15 cellular contexts compared by ENCODE assay signal in genomic region chr18:27956001-27956400, GRCh38.
DNase-seq lines count a peak whose midpoint lies in the region; ATAC-seq and TF ChIP-seq lines count a peak whose summit lies in the region.
"Had no signal": no experiment of that assay in that cellular context is flagged by ENCODE, and none has a peak within 500 bp of the region (broad histone marks: within the 10 kb centered on the region; RNA-seq: fewer than 3 reads in every experiment).

No MANE protein-coding gene starts in this region.

- H3K27ac ChIP-seq in heart right ventricle (no peak overlapping the region), parathyroid adenoma (peak overlapping the region; percentile 78), gastroesophageal sphincter (no peak overlapping the region)
- H3K27ac ChIP-seq: BLaER1, GM23248 had no signal

- peak; percentile 41 for ATAC-seq in left ventricle myocardium superior
- ATAC-seq in heart right ventricle, result no peak
- no peak for ATAC-seq in GM21526 (IDR thresholded peaks at IDR 0.05; ENCODE audit: low FRiP score, unreplicated experiment)
- ATAC-seq in gastroesophageal sphincter, result no peak

- TF ChIP-seq POLR2A in gastroesophageal sphincter (IDR thresholded peaks at IDR 0.05), result no peak

- H3K4me1 ChIP-seq in heart right ventricle (peaks cover 0 to 9% (median 0%) of the 10 kb centered on the region in 9 donors), parathyroid adenoma (peaks cover 11% of the 10 kb centered on the region), gastroesophageal sphincter (no peaks in the 10 kb centered on the region)
- H3K4me1 ChIP-seq: BLaER1, Caco-2 had no signal

- H3K4me3 ChIP-seq in heart right ventricle, result no peak overlapping the region
- H3K4me3 ChIP-seq in parathyroid adenoma (ENCODE audit: low read depth, low read length), result no peak overlapping the region
- no peak overlapping the region for H3K4me3 ChIP-seq in gastroesophageal sphincter
- H3K4me3 ChIP-seq: BLaER1, GM23248 had no signal

- no peak overlapping the region for H3K9ac ChIP-seq in parathyroid adenoma
- H3K9ac ChIP-seq: BLaER1, GM23248 had no signal

- DNase-seq in left ventricle myocardium superior, result no peak
- DNase-seq in heart right ventricle, result no peak
- peak; percentile 39 for DNase-seq in middle frontal gyrus (ENCODE audit: extremely low spot score, low spot score)
- no peak for DNase-seq in GM19238 (ENCODE audit: insufficient read length, low spot score)
- DNase-seq: 8988T; AML-193; Caco-2; CD8-positive, alpha-beta memory T cell; DMS53; GM23248; H7 had no signal

- H3K79me2 ChIP-seq in parathyroid adenoma, result no peaks in the 10 kb centered on the region

- H3K4me2 ChIP-seq in parathyroid adenoma (ENCODE audit: low read length), result no peak overlapping the region
- H3K4me2 ChIP-seq: BLaER1 had no signal

- H3K27me3 ChIP-seq in heart right ventricle, result no peaks in the 10 kb centered on the region
- H3K27me3 ChIP-seq in parathyroid adenoma (ENCODE audit: control insufficient read depth, insufficient read depth, low read length), result no peaks in the 10 kb centered on the region
- no peaks in the 10 kb centered on the region for H3K27me3 ChIP-seq in gastroesophageal sphincter
- H3K27me3 ChIP-seq: BLaER1 had no signal

- TF ChIP-seq EP300 in gastroesophageal sphincter (IDR thresholded peaks at IDR 0.05), result no peak

- peak overlapping the region; percentile 54 for H2AFZ ChIP-seq in parathyroid adenoma
- H2AFZ ChIP-seq: GM23248 had no signal

- TF ChIP-seq CTCF in heart right ventricle (IDR thresholded peaks at IDR 0.05) (no peak), parathyroid adenoma (IDR thresholded peaks at IDR 0.05) (no peak), gastroesophageal sphincter (IDR thresholded peaks at IDR 0.05) (no peak)

- whole genome bisulfite sequencing in heart right ventricle, 2 donors, result 68 to 72% methylated on average over 3 of the region's 3 CpGs
- WGBS in gastroesophageal sphincter (ENCODE audit: low coverage in 1 of 2), 2 donors, result 51 to 61% methylated on average over 3 of the region's 3 CpGs

- H3K9me3 ChIP-seq in heart right ventricle (no peaks in the 10 kb centered on the region), parathyroid adenoma (ENCODE audit: control insufficient read depth, low read length) (no peaks in the 10 kb centered on the region), gastroesophageal sphincter (no peaks in the 10 kb centered on the region)
- H3K9me3 ChIP-seq: BLaER1, Caco-2 had no signal

- peaks cover 0 to 28% (median 0%) of the 10 kb centered on the region in 9 donors for H3K36me3 ChIP-seq in heart right ventricle
- H3K36me3 ChIP-seq in parathyroid adenoma (ENCODE audit: control insufficient read depth, insufficient read depth, low read length), result no peaks in the 10 kb centered on the region
- H3K36me3 ChIP-seq in gastroesophageal sphincter, result no peaks in the 10 kb centered on the region

- intact Hi-C loops in left ventricle myocardium superior (cut with micrococcal nuclease) (no loop called here), heart right ventricle (cut with DNase I) (no loop called here)
